Comparison of ENCODE assay signal across 42 cellular contexts in the genomic region with DNA sequence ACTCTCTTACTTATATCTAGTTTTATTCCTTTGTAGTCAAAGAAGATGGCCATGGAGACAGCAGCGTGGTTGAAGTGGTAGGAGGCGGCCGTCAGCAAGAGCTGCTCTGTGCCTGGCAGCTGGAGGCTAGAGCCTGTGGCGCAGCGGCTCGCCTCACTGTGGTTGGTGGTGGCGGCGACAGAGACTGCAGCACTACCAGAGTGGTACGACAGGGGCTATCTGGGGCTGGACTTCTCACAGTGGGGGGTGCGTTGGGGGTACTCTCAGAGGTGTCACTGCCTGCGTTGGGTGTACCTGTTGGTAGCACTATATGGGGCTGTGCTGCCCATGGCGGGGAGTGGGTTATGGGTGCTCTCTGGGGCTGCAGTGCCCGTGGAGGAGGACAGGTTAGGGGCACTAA. TPM values are rescaled to one million over a fixed set of nuclear protein-coding genes. Genes with fewer than 3 reads are reported as not detected.
"Had no signal": no experiment of that assay in that cellular context is flagged by ENCODE, and none has a peak within 500 bp of the region (broad histone marks: within the 10 kb centered on the region; RNA-seq: fewer than 3 reads in every experiment).

No MANE protein-coding gene starts in this region.

- H3K9me3 ChIP-seq: Peyer's patch had no signal

- H3K27ac Mint-ChIP-seq: activated CD4-positive, alpha-beta memory T cell treated with anti-CD3 and anti-CD28 coated beads, Interleukin-2, amount 10 ng/mL, durations not matched to agents 7 days and 5 days; activated CD8-positive, alpha-beta memory T cell treated with anti-CD3 and anti-CD28 coated beads, Interleukin-2, amount 10 ng/mL, durations not matched to agents 7 days and 5 days; activated naive CD8-positive, alpha-beta T cell treated with anti-CD3 and anti-CD28 coated beads for 36 hours; activated T-cell treated with anti-CD3 and anti-CD28 coated beads, Interleukin-2, amount 50 U/mL, for 72 hours; activated T-helper 17 cell treated with anti-CD3 and anti-CD28 coated beads, Interleukin-2, amount 50 U/mL, for 72 hours had no signal

- ATAC-seq: activated CD8-positive, alpha-beta memory T cell treated with anti-CD3 and anti-CD28 coated beads, Interleukin-2, amount 10 ng/mL, durations not matched to agents 7 days and 5 days; activated T-cell treated with anti-CD3 and anti-CD28 coated beads, Interleukin-2, amount 50 U/mL, for 72 hours; activated T-helper 17 cell treated with anti-CD3 and anti-CD28 coated beads, Interleukin-2, amount 50 U/mL, for 72 hours; PC-3; Right ventricle myocardium inferior; SK-N-SH treated with all-trans-retinoic acid at 6 μM for 48 hours had no signal

- H3K4me3 ChIP-seq: Peyer's patch had no signal

- H3K36me3 Mint-ChIP-seq: activated CD8-positive, alpha-beta memory T cell treated with anti-CD3 and anti-CD28 coated beads, Interleukin-2, amount 10 ng/mL, durations not matched to agents 7 days and 5 days; activated naive CD8-positive, alpha-beta T cell treated with anti-CD3 and anti-CD28 coated beads for 36 hours had no signal

- H3K4me3 Mint-ChIP-seq: activated CD4-positive, alpha-beta memory T cell treated with anti-CD3 and anti-CD28 coated beads, Interleukin-2, amount 10 ng/mL, durations not matched to agents 7 days and 5 days; activated CD8-positive, alpha-beta memory T cell treated with anti-CD3 and anti-CD28 coated beads, Interleukin-2, amount 10 ng/mL, durations not matched to agents 7 days and 5 days; activated naive CD8-positive, alpha-beta T cell treated with anti-CD3 and anti-CD28 coated beads for 36 hours; activated T-cell treated with anti-CD3 and anti-CD28 coated beads, Interleukin-2, amount 50 U/mL, for 72 hours; activated T-helper 17 cell treated with anti-CD3 and anti-CD28 coated beads, Interleukin-2, amount 50 U/mL, for 72 hours had no signal

- H3K9ac ChIP-seq: KMS-11 had no signal

- H3K27me3 ChIP-seq: brain microvascular endothelial cell, Peyer's patch had no signal

- DNase-seq: activated CD4-positive, alpha-beta memory T cell treated with anti-CD3 and anti-CD28 coated beads, Interleukin-2, amount 10 ng/mL, durations not matched to agents 7 days and 5 days; activated CD4-positive, alpha-beta T cell treated with anti-CD3 and anti-CD28 coated beads for 1 hour; activated CD4-positive, alpha-beta T cell treated with anti-CD3 and anti-CD28 coated beads for 48 hours; activated CD4-positive, CD25-positive, alpha-beta regulatory T cell; activated CD8-positive, alpha-beta memory T cell treated with anti-CD3 and anti-CD28 coated beads for 24 hours; activated CD8-positive, alpha-beta memory T cell treated with anti-CD3 and anti-CD28 coated beads, Interleukin-2, amount 50 U/mL, for 48 hours; activated effector memory CD4-positive, alpha-beta T cell treated with anti-CD3 and anti-CD28 coated beads, Interleukin-2, amount 50 U/mL, for 16 hours; activated naive CD4-positive, alpha-beta T cell; activated naive CD4-positive, alpha-beta T cell treated with anti-CD3 and anti-CD28 coated beads, Interleukin-2, amount 50 U/mL, for 16 hours; activated naive CD8-positive, alpha-beta T cell treated with anti-CD3 and anti-CD28 coated beads for 36 hours; activated T-cell treated with anti-CD3 and anti-CD28 coated beads, Interleukin-2, amount 50 U/mL, for 1 hour; activated T-cell treated with anti-CD3 and anti-CD28 coated beads, Interleukin-2, amount 50 U/mL, for 72 hours; amniotic stem cell; aorta; brain microvascular endothelial cell; central memory CD4-positive, alpha-beta T cell; NCI-H1092 treated with DMSO at 0.1 percent for 48 hours; NCI-H1417; NCI-H146; NCI-H187; NCI-H2081; NCI-H2171 treated with DMSO at 0.1 percent for 48 hours; NCI-H2227 treated with DMSO at 0.1 percent for 48 hours; NCI-H446; NCI-H510A treated with DMSO at 0.1 percent for 48 hours; NCI-H526 treated with DMSO at 0.1 percent for 48 hours; NCI-H774; NK-92 treated with Interleukin-12 subunit alpha and Interleukin-12 subunit beta, amount 100 ng/mL, for 24 hours; PC-3; Peyer's patch; SIG-M5; T-helper 1 cell; T-helper 2 cell; T-helper 9 cell had no signal

- H3K4me1 ChIP-seq: Peyer's patch had no signal

- H3K27ac ChIP-seq: brain microvascular endothelial cell, KMS-11, Peyer's patch, RWPE1, VCaP had no signal

- H3K9me3 Mint-ChIP-seq: activated CD4-positive, alpha-beta memory T cell treated with anti-CD3 and anti-CD28 coated beads, Interleukin-2, amount 10 ng/mL, durations not matched to agents 7 days and 5 days; activated naive CD8-positive, alpha-beta T cell treated with anti-CD3 and anti-CD28 coated beads for 36 hours; activated T-cell treated with anti-CD3 and anti-CD28 coated beads, Interleukin-2, amount 50 U/mL, for 72 hours; activated T-helper 17 cell treated with anti-CD3 and anti-CD28 coated beads, Interleukin-2, amount 50 U/mL, for 72 hours had no signal

- H3K4me1 Mint-ChIP-seq: activated CD4-positive, alpha-beta memory T cell treated with anti-CD3 and anti-CD28 coated beads, Interleukin-2, amount 10 ng/mL, durations not matched to agents 7 days and 5 days; activated CD8-positive, alpha-beta memory T cell treated with anti-CD3 and anti-CD28 coated beads, Interleukin-2, amount 10 ng/mL, durations not matched to agents 7 days and 5 days; activated naive CD8-positive, alpha-beta T cell treated with anti-CD3 and anti-CD28 coated beads for 36 hours; activated T-helper 17 cell treated with anti-CD3 and anti-CD28 coated beads, Interleukin-2, amount 50 U/mL, for 72 hours had no signal

- H3K27me3 Mint-ChIP-seq: activated naive CD8-positive, alpha-beta T cell treated with anti-CD3 and anti-CD28 coated beads for 36 hours had no signal

- H3K36me3 ChIP-seq: brain microvascular endothelial cell, Peyer's patch had no signal

RNA-seq across cellular contexts. Expression of a gene that starts 8.5 kb away (rescaled TPM):
- total RNA-seq: activated CD4-positive, alpha-beta memory T cell treated with anti-CD3 and anti-CD28 coated beads, Interleukin-2, amount 10 ng/mL, durations not matched to agents 7 days and 5 days; activated CD8-positive, alpha-beta memory T cell treated with anti-CD3 and anti-CD28 coated beads, Interleukin-2, amount 10 ng/mL, durations not matched to agents 7 days and 5 days; activated naive CD8-positive, alpha-beta T cell treated with anti-CD3 and anti-CD28 coated beads for 36 hours; activated T-cell treated with anti-CD3 and anti-CD28 coated beads, Interleukin-2, amount 50 U/mL, for 72 hours; activated T-helper 17 cell treated with anti-CD3 and anti-CD28 coated beads, Interleukin-2, amount 50 U/mL, for 72 hours; aorta; LHCN-M2; PC-3; Peyer's patch; Right ventricle myocardium inferior had no signal
- polyA plus RNA-seq: aorta had no signal
